11 cellular contexts compared by ENCODE assay signal in genomic region chr19:50205681-50206138, GRCh38. TPM values are rescaled to one million over a fixed set of nuclear protein-coding genes. Genes with fewer than 3 reads are reported as not detected.
DNase-seq lines count a peak whose midpoint lies in the region; ATAC-seq and TF ChIP-seq lines count a peak whose summit lies in the region.
"Had no signal": no experiment of that assay in that cellular context is flagged by ENCODE, and none has a peak within 500 bp of the region (broad histone marks: within the 10 kb centered on the region; RNA-seq: fewer than 3 reads in every experiment).

No MANE protein-coding gene starts in this region.

- peak overlapping the region; percentile 57 for H2BK120ac ChIP-seq in trophoblast cell (ENCODE audit: insufficient read depth, low read length, poor library complexity)

- H2AFZ ChIP-seq in trophoblast cell (ENCODE audit: insufficient read depth, low read length, poor library complexity), result no peak overlapping the region

- no peak for TF ChIP-seq POLR2A in esophagus muscularis mucosa (IDR thresholded peaks at IDR 0.05; ENCODE audit: low read depth)
- TF ChIP-seq POLR2A in gastroesophageal sphincter (IDR thresholded peaks at IDR 0.05), result no peak

- H3K18ac ChIP-seq in trophoblast cell (ENCODE audit: low read length), result no peak overlapping the region

- no peak overlapping the region for H3K9ac ChIP-seq in trophoblast cell (ENCODE audit: low read length)

- no peak overlapping the region for H2BK12ac ChIP-seq in trophoblast cell (ENCODE audit: low read length)

- no peak overlapping the region for H4K12ac ChIP-seq in trophoblast cell (ENCODE audit: low read depth, low read length)

- peak overlapping the region; percentile 57 for H3K4me2 ChIP-seq in trophoblast cell (ENCODE audit: low read length)

- peaks cover 0 to 4% (median 0%) of the 10 kb centered on the region in 4 donors for H3K36me3 ChIP-seq in esophagus muscularis mucosa
- H3K36me3 ChIP-seq in trophoblast cell (ENCODE audit: control insufficient read depth in 1 of 2, insufficient read depth in 2 of 2, low read length in 2 of 2), result peaks cover 0 to 2% of the 10 kb centered on the region in 2 experiments
- H3K36me3 ChIP-seq in gastroesophageal sphincter, result peaks cover 0 to 4% of the 10 kb centered on the region in 2 donors

- peak overlapping the region; percentile 35 for H4K8ac ChIP-seq in trophoblast cell (ENCODE audit: low read depth, low read length)

- ATAC-seq in omental fat pad (ENCODE audit: low FRiP score) (no peak), GM18868 (IDR thresholded peaks at IDR 0.05; ENCODE audit: unreplicated experiment) (no peak), gastroesophageal sphincter (no peak)

- peak overlapping the region; percentile 27 for H4K91ac ChIP-seq in trophoblast cell (ENCODE audit: low read depth, low read length)

- no peak overlapping the region for H3K27ac ChIP-seq in esophagus muscularis mucosa (replicated peaks in 1 of 4)
- no peak overlapping the region for H3K27ac ChIP-seq in trophoblast cell (ENCODE audit: low read depth, low read length)
- no peak overlapping the region for H3K27ac ChIP-seq in gastroesophageal sphincter

- H3K79me1 ChIP-seq in trophoblast cell (ENCODE audit: low read length), result no peaks in the 10 kb centered on the region

- peaks cover 11 to 37% (median 27%) of the 10 kb centered on the region in 4 donors for H3K4me1 ChIP-seq in esophagus muscularis mucosa
- H3K4me1 ChIP-seq in trophoblast cell (ENCODE audit: control insufficient read depth in 1 of 2, insufficient read depth in 2 of 2, low read length in 2 of 2), result peaks cover 3 to 19% of the 10 kb centered on the region in 2 experiments
- peaks cover 0 to 35% (median 3%) of the 10 kb centered on the region in 3 donors for H3K4me1 ChIP-seq in gastroesophageal sphincter

- TF ChIP-seq CTCF in esophagus muscularis mucosa (IDR thresholded peaks at IDR 0.05) (no peak), omental fat pad (IDR thresholded peaks at IDR 0.05) (no peak), gastroesophageal sphincter (IDR thresholded peaks at IDR 0.05) (no peak)

- peak overlapping the region; percentile 63 for H2BK5ac ChIP-seq in trophoblast cell (ENCODE audit: low read depth, low read length, poor library complexity)

- H3K4ac ChIP-seq in trophoblast cell (ENCODE audit: low read depth, low read length), result peak overlapping the region; percentile 28

- H3K14ac ChIP-seq in trophoblast cell (ENCODE audit: low read length), result no peak overlapping the region

- H3K4me3 ChIP-seq in esophagus muscularis mucosa (peak overlapping the region in 3 of 4 donors; percentile 31 to 48 (median 36)), trophoblast cell (ENCODE audit: low read depth, low read length) (no peak overlapping the region), gastroesophageal sphincter (peak overlapping the region in 1 of 2 donors; percentile 32)

- H3K27me3 ChIP-seq in esophagus muscularis mucosa (peaks cover 0 to 64% (median 21%) of the 10 kb centered on the region in 4 donors), trophoblast cell (ENCODE audit: insufficient read depth, low read length) (no peaks in the 10 kb centered on the region), gastroesophageal sphincter (peaks cover 73% of the 10 kb centered on the region)

- intact Hi-C loops in esophagus muscularis mucosa (cut with DNase I), result no loop called here

- H2AK5ac ChIP-seq in trophoblast cell (ENCODE audit: low read length), result no peak overlapping the region

- peaks cover 2% of the 10 kb centered on the region for H3K79me2 ChIP-seq in trophoblast cell (ENCODE audit: control insufficient read depth, insufficient read depth, low read length, poor library complexity)

- WGBS in esophagus muscularis mucosa, result 13% methylated on average over 4 of the region's 12 CpGs
- no CpG with 5 or more reads among the region's 12 CpGs for WGBS in trophoblast cell (ENCODE audit: extremely low coverage, insufficient coverage, insufficient read length)
- WGBS in gastroesophageal sphincter (ENCODE audit: low coverage in 1 of 2), 2 donors, result 27% methylated on average over 2 of the region's 12 CpGs; no CpG with 5 or more reads in 1 of the 2 donors

- no peak for TF ChIP-seq EP300 in esophagus muscularis mucosa (IDR thresholded peaks at IDR 0.05)
- TF ChIP-seq EP300 in gastroesophageal sphincter (IDR thresholded peaks at IDR 0.05), result no peak

- H3K9me3 ChIP-seq in esophagus muscularis mucosa, result no peaks in the 10 kb centered on the region
- H3K9me3 ChIP-seq in trophoblast cell (ENCODE audit: insufficient read depth, low read depth, low read length), result no peaks in the 10 kb centered on the region
- H3K9me3 ChIP-seq in gastroesophageal sphincter, result no peaks in the 10 kb centered on the region

- DNase-seq in ELF-1 (ENCODE audit: low read depth, low spot score) (peak; percentile 36), NCI-H2196 (lab: John Stamatoyannopoulos, UW; ENCODE audit: unreplicated experiment) (peak; percentile 84), esophagus muscularis mucosa (ENCODE audit: extremely low spot score) (no peak), trophoblast cell (no peak), omental fat pad (ENCODE audit: low spot score) (no peak), GM19240 (ENCODE audit: insufficient read length, low spot score) (no peak)
- DNase-seq: NCI-H524 had no signal

- H3K23ac ChIP-seq in trophoblast cell (ENCODE audit: low read length), result no peak overlapping the region

RNA-seq across cellular contexts. Expression of gene MYH14, which starts 2.3 kb away (rescaled TPM):
- 10 to 100 TPM in 1 of 4 donors, 1 to 10 TPM in 3; 2.5 to 10.1 (median 5.3) TPM for total RNA-seq in esophagus muscularis mucosa
- polyA plus RNA-seq in trophoblast cell (2013), result 16.6 and 17.7 TPM in 2 replicates
- 10 to 100 TPM in 3 of 4 donors, 1 to 10 TPM in 1; 8.0 to 12.8 (median 10.3) TPM for total RNA-seq in omental fat pad
- 1 to 10 TPM; 3.5 to 10.0 (median 6.1) TPM for total RNA-seq in gastroesophageal sphincter
- total RNA-seq: CD8-positive, alpha-beta memory T cell; naive thymus-derived CD8-positive, alpha-beta T cell had no signal
- polyA plus RNA-seq: CD8-positive, alpha-beta memory T cell; naive thymus-derived CD8-positive, alpha-beta T cell had no signal

RNA-seq across cellular contexts. Expression of gene IZUMO2, which starts 42.6 kb away (rescaled TPM):
- total RNA-seq in esophagus muscularis mucosa (not detected), omental fat pad (not detected), gastroesophageal sphincter (not detected)
- polyA plus RNA-seq in trophoblast cell (2013), result not detected in 2 replicates
- total RNA-seq: CD8-positive, alpha-beta memory T cell; naive thymus-derived CD8-positive, alpha-beta T cell had no signal
- polyA plus RNA-seq: CD8-positive, alpha-beta memory T cell; naive thymus-derived CD8-positive, alpha-beta T cell had no signal

Comparison
In these comparisons a context has a peak if more than half of its experiments do, and no peak if none do; other contexts are left out.
1. DNase-seq: peak in ELF-1 (single experiment) and NCI-H2196 (single experiment); none in esophagus muscularis mucosa (single experiment), trophoblast cell (0 of 2), omental fat pad (single experiment) and GM19240 (single experiment).